Comparison of ENCODE assay signal across 1 cellular context in genomic region chr11:107457558-107458271, GRCh38.
TF ChIP-seq lines count a peak whose summit lies in the region.

CWF19L2 (minus strand) TSS chr11:107457825; CDS start chr11:107457816, 9 bp downstream.

TF ChIP-seq in HEK293, 187 proteins besides CTCF, POLR2A, EP300 and RAD21 (continued from another document):
- peak; percentile 61; the same call in 1 of the 2 replicates for TF ChIP-seq SCRT2 (tag by site-specific recombination; IDR thresholded peaks at IDR 0.05)
- peak; percentile 28; the same call in 1 of the 2 replicates for TF ChIP-seq TRIM28 (IDR thresholded peaks at IDR 0.05; ENCODE audit: borderline replicate concordance, low read length)
- no peak for TF ChIP-seq KLF9 (tag by site-specific recombination; IDR thresholded peaks at IDR 0.05; ENCODE audit: low read depth)
- no peak for TF ChIP-seq ZNF513 (tag by site-specific recombination; IDR thresholded peaks at IDR 0.05)
- no peak for TF ChIP-seq MYNN (tag by site-specific recombination; IDR thresholded peaks at IDR 0.05; ENCODE audit: borderline replicate concordance)
- TF ChIP-seq ZBTB10 (tag by site-specific recombination; IDR thresholded peaks at IDR 0.05), result no peak
- TF ChIP-seq ZNF639 (tag by site-specific recombination; IDR thresholded peaks at IDR 0.05), result no peak
- TF ChIP-seq ZBTB11 (tag by site-specific recombination; conservative IDR thresholded peaks at IDR 0.05; ENCODE audit: low read depth), result 0 out of 2 replicates have a peak, but pooled peaks have one; percentile 11
- TF ChIP-seq ELK4 (IDR thresholded peaks at IDR 0.05; ENCODE audit: borderline replicate concordance, low read depth, low read length), result peak; percentile 68; the same call in 1 of the 2 replicates
- peak; percentile 37 for TF ChIP-seq SETDB1 (IDR thresholded peaks at IDR 0.05; ENCODE audit: insufficient read length, low read length)
- TF ChIP-seq ZBTB8A (tag by site-specific recombination; IDR thresholded peaks at IDR 0.05), result peak; percentile 71
- 0 out of 2 replicates have a peak, but pooled peaks have one; percentile 23 for TF ChIP-seq HOXD13 (CRISPR knock-in tag; IDR thresholded peaks at IDR 0.05; ENCODE audit: borderline replicate concordance)
- peak; percentile 62; the same call in 1 of the 2 replicates for TF ChIP-seq ZBTB48 (tag by site-specific recombination; IDR thresholded peaks at IDR 0.05)
- TF ChIP-seq ZNF629 (tag by site-specific recombination; IDR thresholded peaks at IDR 0.05), result 0 out of 2 replicates have a peak, but pooled peaks have one; percentile 7
- TF ChIP-seq YY2 (tag by site-specific recombination; IDR thresholded peaks at IDR 0.05), result peak; percentile 65
- TF ChIP-seq YY1 (tag by site-specific recombination; IDR thresholded peaks at IDR 0.05), result peak; percentile 79
- no peak for TF ChIP-seq ZFHX2 (tag by site-specific recombination; conservative IDR thresholded peaks at IDR 0.05)
- TF ChIP-seq ZNF621 (tag by site-specific recombination; IDR thresholded peaks at IDR 0.05), result no peak
- no peak; the same call in 1 of the 2 replicates for TF ChIP-seq ZNF660 (tag by site-specific recombination; IDR thresholded peaks at IDR 0.05)
- no peak for TF ChIP-seq ZBTB7A (tag by site-specific recombination; IDR thresholded peaks at IDR 0.05; ENCODE audit: low read depth)
